9 cellular contexts compared by ENCODE assay signal in genomic region chr1:205598841-205599666, GRCh38. TPM values are rescaled to one million over a fixed set of nuclear protein-coding genes. Genes with fewer than 3 reads are reported as not detected.
A peak's percentile ranks its signal among the peaks of the same experiment; 100 is the strongest.
DNase-seq lines count a peak whose midpoint lies in the region; ATAC-seq and TF ChIP-seq lines count a peak whose summit lies in the region.
"Had no signal": no experiment of that assay in that cellular context is flagged by ENCODE, and none has a peak within 500 bp of the region (broad histone marks: within the 10 kb centered on the region; RNA-seq: fewer than 3 reads in every experiment).

No MANE protein-coding gene starts in this region.

- ATAC-seq in left lung (peak; percentile 84), HG03565 (IDR thresholded peaks at IDR 0.05; ENCODE audit: unreplicated experiment) (no peak)

- peaks cover 13 to 17% of the 10 kb centered on the region in 2 donors for H3K4me1 ChIP-seq in left lung

- intact Hi-C loops in left lung (cut with DNase I) = no loop called here

- H3K4me3 ChIP-seq in coronary artery = peak overlapping the region; percentile 39
- no peak overlapping the region for H3K4me3 ChIP-seq in left lung

- peaks cover 0 to 16% of the 10 kb centered on the region in 2 donors for H3K36me3 ChIP-seq in left lung

- H3K27ac ChIP-seq in coronary artery (peak overlapping the region; percentile 29 to 40), left lung (peak overlapping the region; percentile 24 to 55), substantia nigra (ENCODE audit: low read depth, low read length, poor library complexity, severe bottlenecking) (no peak overlapping the region)

- DNase-seq in RPMI7951 (ENCODE audit: low read depth) (peak; percentile 23), coronary artery (ENCODE audit: low spot score) (peak; percentile 56), left lung (peak in 1 of 2 donors; percentile 62), substantia nigra (lab: John Stamatoyannopoulos, UW) (peak in 26 of 49 donors; percentile 7 to 84 (median 35)), cerebellar nuclear complex (lab: John Stamatoyannopoulos, UW) (no peak), HuH-7.5 (ENCODE audit: low spot score) (no peak), T-helper 2 cell (no peak)
- DNase-seq: activated CD4-positive, alpha-beta T cell treated with anti-CD3 and anti-CD28 coated beads, Interleukin-2, amount 50 U/mL, for 1 hour had no signal

- TF ChIP-seq CTCF in coronary artery (IDR thresholded peaks at IDR 0.05) (no peak), left lung (IDR thresholded peaks at IDR 0.05) (no peak)

- no peaks in the 10 kb centered on the region for H3K27me3 ChIP-seq in left lung

- no peaks in the 10 kb centered on the region for H3K9me3 ChIP-seq in left lung

RNA-seq across cellular contexts. Expression of gene ELK4, which starts 32.8 kb away (rescaled TPM):
- total RNA-seq in RPMI7951 (2014; rRNA removed; shearing (Covaris generic)) = 14.3 and 16.1 TPM in 2 replicates
- total RNA-seq in left lung = 10 to 100 TPM; 51.5 to 69.9 TPM

Comparison
In these comparisons a context has a peak if more than half of its experiments do, and no peak if none do; other contexts are left out.
1. DNase-seq: peak in RPMI7951 (single experiment), coronary artery (single experiment) and substantia nigra (26 of 49); none in cerebellar nuclear complex (0 of 2), HuH-7.5 (single experiment) and T-helper 2 cell (0 of 5).